Comparison of ENCODE assay signal across 23 cellular contexts in the genomic region with DNA sequence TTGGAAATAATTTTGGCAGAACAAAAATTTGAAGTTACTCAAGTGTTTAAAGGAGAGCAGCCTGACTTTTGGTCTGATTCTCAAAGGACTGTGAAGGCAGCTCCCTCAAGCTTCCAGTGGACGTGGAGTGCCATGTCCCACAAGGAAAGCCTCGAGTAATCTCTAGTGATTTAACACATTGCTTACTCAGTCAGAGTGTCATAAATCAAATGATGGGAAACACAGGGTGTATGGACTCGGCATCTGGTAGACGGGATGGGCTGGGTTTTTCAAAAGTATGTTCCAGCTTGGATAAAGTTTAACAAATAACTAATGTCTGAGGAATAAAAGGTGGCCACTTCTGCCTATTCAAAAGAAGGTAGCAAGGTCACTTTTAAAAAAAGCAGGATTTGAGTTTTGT.
"Had no signal": no experiment of that assay in that cellular context is flagged by ENCODE, and none has a peak within 500 bp of the region (broad histone marks: within the 10 kb centered on the region; RNA-seq: fewer than 3 reads in every experiment).

No MANE protein-coding gene starts in this region.

- H3K27me3 ChIP-seq: body of pancreas, cardiac muscle cell, vagina had no signal

- H3K27ac ChIP-seq: body of pancreas, cardiac muscle cell, thoracic aorta, vagina had no signal

- ATAC-seq: activated T-cell treated with anti-CD3 and anti-CD28 coated beads, Interleukin-2, amount 50 U/mL, for 4 hours; body of pancreas; left ventricle myocardium superior; stimulated activated naive B cell treated with anti-CD40 and anti-IgM and Interleukin-4, amounts not matched to agents 10 μg/mL and 1 μg/mL and 100 μg/mL, for 72 hours had no signal

- DNase-seq: activated CD4-positive, alpha-beta T cell treated with anti-CD3 and anti-CD28 coated beads for 4 hours; activated CD4-positive, alpha-beta T cell treated with anti-CD3 and anti-CD28 coated beads, Interleukin-2, amount 50 U/mL, for 48 hours; activated CD4-positive, CD25-positive, alpha-beta regulatory T cell; activated CD8-positive, alpha-beta memory T cell treated with anti-CD3 and anti-CD28 coated beads, Interleukin-2, amount 50 U/mL, for 48 hours; activated effector memory CD4-positive, alpha-beta T cell treated with Interleukin-2 at 50 U/mL for 16 hours; activated naive CD4-positive, alpha-beta T cell treated with anti-CD3 and anti-CD28 coated beads, Interleukin-2, amount 10 ng/mL, durations not matched to agents 7 days and 5 days; activated T-cell treated with anti-CD3 and anti-CD28 coated beads, Interleukin-2, amount 50 U/mL, for 4 hours; body of pancreas; effector CD8-positive, alpha-beta T cell; erythroblast; foreskin melanocyte; kidney glomerular epithelial cell; left ventricle myocardium superior; occipital lobe; posterior cingulate gyrus; stimulated activated CD4-positive, alpha-beta T cell treated with anti-CD3 and anti-CD28 coated beads, Interleukin-15, amount 100 ng/mL, for 24 hours; stimulated activated naive B cell treated with anti-CD40 and anti-IgM and Interleukin-4, amounts not matched to agents 10 μg/mL and 1 μg/mL and 100 μg/mL, for 72 hours; T1000 had no signal

- H3K36me3 ChIP-seq: thoracic aorta had no signal

- H3K36me3 Mint-ChIP-seq: activated naive CD4-positive, alpha-beta T cell treated with anti-CD3 and anti-CD28 coated beads, Interleukin-2, amount 10 ng/mL, durations not matched to agents 7 days and 5 days had no signal

- H3K4me3 Mint-ChIP-seq: activated naive CD4-positive, alpha-beta T cell treated with anti-CD3 and anti-CD28 coated beads, Interleukin-2, amount 10 ng/mL, durations not matched to agents 7 days and 5 days; activated T-cell treated with anti-CD3 and anti-CD28 coated beads, Interleukin-2, amount 50 U/mL, for 4 hours; dendritic cell treated with granulocyte-macrophage colony-stimulating factor and Interleukin-4, amounts not matched to agents 40 ng/mL and 50 ng/mL, for 4 days; stimulated activated naive B cell treated with anti-CD40 and anti-IgM and Interleukin-4, amounts not matched to agents 10 μg/mL and 1 μg/mL and 100 μg/mL, for 72 hours; type B pancreatic cell had no signal

- H3K4me3 ChIP-seq: body of pancreas, cardiac muscle cell, thoracic aorta, vagina had no signal

- H3K27me3 Mint-ChIP-seq: activated naive CD4-positive, alpha-beta T cell treated with anti-CD3 and anti-CD28 coated beads, Interleukin-2, amount 10 ng/mL, durations not matched to agents 7 days and 5 days; dendritic cell treated with granulocyte-macrophage colony-stimulating factor and Interleukin-4, amounts not matched to agents 40 ng/mL and 50 ng/mL, for 4 days; stimulated activated naive B cell treated with anti-CD40 and anti-IgM and Interleukin-4, amounts not matched to agents 10 μg/mL and 1 μg/mL and 100 μg/mL, for 72 hours; type B pancreatic cell had no signal

- H3K9me3 Mint-ChIP-seq: activated naive CD4-positive, alpha-beta T cell treated with anti-CD3 and anti-CD28 coated beads, Interleukin-2, amount 10 ng/mL, durations not matched to agents 7 days and 5 days; activated T-cell treated with anti-CD3 and anti-CD28 coated beads, Interleukin-2, amount 50 U/mL, for 4 hours; dendritic cell treated with granulocyte-macrophage colony-stimulating factor and Interleukin-4, amounts not matched to agents 40 ng/mL and 50 ng/mL, for 4 days; stimulated activated naive B cell treated with anti-CD40 and anti-IgM and Interleukin-4, amounts not matched to agents 10 μg/mL and 1 μg/mL and 100 μg/mL, for 72 hours; type B pancreatic cell had no signal

- H3K9me3 ChIP-seq: body of pancreas, thoracic aorta, vagina had no signal

- H3K27ac Mint-ChIP-seq: activated naive CD4-positive, alpha-beta T cell treated with anti-CD3 and anti-CD28 coated beads, Interleukin-2, amount 10 ng/mL, durations not matched to agents 7 days and 5 days; dendritic cell treated with granulocyte-macrophage colony-stimulating factor and Interleukin-4, amounts not matched to agents 40 ng/mL and 50 ng/mL, for 4 days; type B pancreatic cell had no signal
